In genomic region chr19:4957981-4958380, GRCh38 we compare ENCODE assay signal across 18 cellular contexts. TPM values are rescaled to one million over a fixed set of nuclear protein-coding genes. Genes with fewer than 3 reads are reported as not detected.
DNase-seq lines count a peak whose midpoint lies in the region; ATAC-seq, FAIRE-seq and TF ChIP-seq lines count a peak whose summit lies in the region.
"Had no signal": no experiment of that assay in that cellular context is flagged by ENCODE, and none has a peak within 500 bp of the region (broad histone marks: within the 10 kb centered on the region; RNA-seq: fewer than 3 reads in every experiment).

No MANE protein-coding gene starts in this region.

- H3K9me3 Mint-ChIP-seq in activated naive CD8-positive, alpha-beta T cell treated with anti-CD3 and anti-CD28 coated beads for 36 hours, result no peaks in the 10 kb centered on the region
- H3K9me3 Mint-ChIP-seq in activated naive CD8-positive, alpha-beta T cell treated with anti-CD3 and anti-CD28 coated beads, Interleukin-2, amount 50 U/mL, for 24 hours, result no peaks in the 10 kb centered on the region
- H3K9me3 Mint-ChIP-seq: CD4-positive, alpha-beta memory T cell; H9 had no signal

- H3K36me3 Mint-ChIP-seq in activated naive CD8-positive, alpha-beta T cell treated with anti-CD3 and anti-CD28 coated beads for 36 hours, result peaks cover 50% of the 10 kb centered on the region
- peaks cover 63% of the 10 kb centered on the region for H3K36me3 Mint-ChIP-seq in activated naive CD8-positive, alpha-beta T cell treated with anti-CD3 and anti-CD28 coated beads, Interleukin-2, amount 50 U/mL, for 24 hours (ENCODE audit: low read depth)
- H3K36me3 Mint-ChIP-seq: CD4-positive, alpha-beta memory T cell had no signal

- TF ChIP-seq EP300 in K562 (IDR thresholded peaks at IDR 0.05; ENCODE audit: low read length), result no peak

- intact Hi-C loops in K562 (cut with micrococcal nuclease) (no loop called here), head of caudate nucleus (cut with DNase I) (no loop called here)

- BruUV-seq in K562 (replicated peaks; lab: Mats Ljungman, UMichigan), result no TSS peak

- TF ChIP-seq CTCF in K562 (IDR thresholded peaks at IDR 0.05 in 2 of 3, conservative IDR thresholded peaks at IDR 0.05 in 1 of 3; ENCODE audit: insufficient read depth in 2 of 3, low read depth in 1 of 3, low read length in 3 of 3), result no peak
- TF ChIP-seq CTCF in osteoblast (IDR thresholded peaks at IDR 0.05; ENCODE audit: extremely low read depth, low read depth, low read length), result no peak

- H3K27ac ChIP-seq in K562 (ENCODE audit: extremely low read depth, low read depth, low read length), result no peak overlapping the region
- H3K27ac ChIP-seq in osteoblast (ENCODE audit: low read depth, low read length), result no peak overlapping the region
- H3K27ac ChIP-seq: C4-2B had no signal

- no peak overlapping the region for H2AFZ ChIP-seq in K562 (ENCODE audit: low read depth, low read length)
- H2AFZ ChIP-seq in osteoblast (ENCODE audit: low read length), result no peak overlapping the region

- in situ Hi-C loops in Caki2 (cut with HindIII; ENCODE audit: low pct_unique_long_range_greater_than_20kb, low sequenced_read_pairs), result no loop called here
- in situ Hi-C loops in K562 (cut with MboI), result no loop called here

- TF ChIP-seq RAD21 in K562 (CRISPR knock-in tag; conservative IDR thresholded peaks at IDR 0.05 in 1 of 2, IDR thresholded peaks at IDR 0.05 in 1 of 2), result no peak

- POLR2A ChIA-PET in K562 (lab: Yijun Ruan, JAX), result interaction anchor here (1.1 to 1.4 kb wide), 2 partner anchors 10 to 11 kb away, joined by 3 to 5 read pairs; partner anchors contain the start of gene KDM4B

- DNase-seq in activated naive CD8-positive, alpha-beta T cell treated with anti-CD3 and anti-CD28 coated beads for 36 hours, result no peak
- no peak for DNase-seq in activated naive CD8-positive, alpha-beta T cell treated with anti-CD3 and anti-CD28 coated beads, Interleukin-2, amount 50 U/mL, for 24 hours
- peak; percentile 49 for DNase-seq in Caki2 (ENCODE audit: low read depth)
- DNase-seq in K562 (ENCODE audit: extremely low read depth in 1 of 4, low spot score in 3 of 4), result no peak
- DNase-seq in osteoblast (ENCODE audit: insufficient read length, low spot score, missing footprints), result peak; percentile 22
- no peak for DNase-seq in head of caudate nucleus
- no peak for DNase-seq in cerebellar cortex (ENCODE audit: low spot score)
- DNase-seq: 8988T; CD4-positive, alpha-beta memory T cell; DND-41; GDM1; GOT3; H9 had no signal

- no peak for FAIRE-seq in K562 (lab: Jason Lieb, UNC)
- FAIRE-seq: GM12892, HepG2, HTR-8/SVneo had no signal

- H3K9me1 ChIP-seq in K562 (ENCODE audit: control insufficient read depth, insufficient read depth, low read length), result no peaks in the 10 kb centered on the region

- H3K9me3 ChIP-seq in K562 (replicated peaks; ENCODE audit: control insufficient read depth, insufficient read depth, low read depth, low read length) (no peaks in the 10 kb centered on the region), osteoblast (ENCODE audit: low read depth, low read length) (no peaks in the 10 kb centered on the region)

- CTCF ChIA-PET in K562 (lab: Yijun Ruan, JAX; ENCODE audit: low intra/inter-chr PET ratio), result no interaction called here

- no peaks in the 10 kb centered on the region for H3K27me3 Mint-ChIP-seq in activated naive CD8-positive, alpha-beta T cell treated with anti-CD3 and anti-CD28 coated beads for 36 hours
- H3K27me3 Mint-ChIP-seq in activated naive CD8-positive, alpha-beta T cell treated with anti-CD3 and anti-CD28 coated beads, Interleukin-2, amount 50 U/mL, for 24 hours, result no peaks in the 10 kb centered on the region
- H3K27me3 Mint-ChIP-seq: CD4-positive, alpha-beta memory T cell had no signal

- H4K20me1 ChIP-seq in K562 (replicated peaks; ENCODE audit: control insufficient read depth, insufficient read depth, low read length), result no peaks in the 10 kb centered on the region
- peaks cover 3% of the 10 kb centered on the region for H4K20me1 ChIP-seq in osteoblast (ENCODE audit: insufficient read depth, low read length)

- H3K79me2 ChIP-seq in K562 (ENCODE audit: control insufficient read depth, insufficient read depth, low read length) (no peaks in the 10 kb centered on the region), osteoblast (ENCODE audit: insufficient read depth, low read length) (no peaks in the 10 kb centered on the region)

- no peak overlapping the region for H3K4me3 Mint-ChIP-seq in activated naive CD8-positive, alpha-beta T cell treated with anti-CD3 and anti-CD28 coated beads for 36 hours
- H3K4me3 Mint-ChIP-seq in activated naive CD8-positive, alpha-beta T cell treated with anti-CD3 and anti-CD28 coated beads, Interleukin-2, amount 50 U/mL, for 24 hours, result no peak overlapping the region
- H3K4me3 Mint-ChIP-seq: CD4-positive, alpha-beta memory T cell; H9 had no signal

- WGBS in K562 (ENCODE audit: insufficient coverage, low coverage, missing lambda C conversion rate), result 93% methylated on average over 7 of the region's 8 CpGs

- H3K4me3 ChIP-seq in K562 (no peak overlapping the region), osteoblast (ENCODE audit: insufficient read depth, low read length) (no peak overlapping the region)

- no peak for ATAC-seq in activated naive CD8-positive, alpha-beta T cell treated with anti-CD3 and anti-CD28 coated beads, Interleukin-2, amount 50 U/mL, for 24 hours
- no peak for ATAC-seq in K562
- no peak for ATAC-seq in HG03095 (IDR thresholded peaks at IDR 0.05; ENCODE audit: unreplicated experiment)
- ATAC-seq: HepG2 had no signal

- H3K4me1 Mint-ChIP-seq in activated naive CD8-positive, alpha-beta T cell treated with anti-CD3 and anti-CD28 coated beads for 36 hours, result no peaks in the 10 kb centered on the region
- H3K4me1 Mint-ChIP-seq in activated naive CD8-positive, alpha-beta T cell treated with anti-CD3 and anti-CD28 coated beads, Interleukin-2, amount 50 U/mL, for 24 hours, result no peaks in the 10 kb centered on the region
- H3K4me1 Mint-ChIP-seq: H9 had no signal

- H3K4me2 ChIP-seq in K562 (ENCODE audit: insufficient read depth, low read length), result no peak overlapping the region
- H3K4me2 ChIP-seq in osteoblast (ENCODE audit: insufficient read depth, low read length), result no peak overlapping the region

- peaks cover 76% of the 10 kb centered on the region; the same call in 2 of the 3 replicates for H3K36me3 ChIP-seq in K562 (ENCODE audit: control insufficient read depth, insufficient read depth, low read length)
- H3K36me3 ChIP-seq in osteoblast (ENCODE audit: insufficient read depth, low read length), result peaks cover 51% of the 10 kb centered on the region

- H3K9ac ChIP-seq in K562 (ENCODE audit: insufficient read depth in 1 of 2, low read depth in 2 of 2, low read length in 2 of 2), result peak overlapping the region in 1 of 2 experiments; percentile 52; a peak in 2 of 4 replicates

- H3K4me1 ChIP-seq in K562 (replicated peaks in 1 of 2; ENCODE audit: control insufficient read depth in 2 of 2, insufficient read depth in 2 of 2, low read length in 2 of 2), result peaks cover 0 to 12% of the 10 kb centered on the region in 2 experiments; a peak in 2 of 5 replicates
- H3K4me1 ChIP-seq in osteoblast (ENCODE audit: insufficient read depth, low read length), result no peaks in the 10 kb centered on the region

- H3K27me3 ChIP-seq in K562 (ENCODE audit: control insufficient read depth in 2 of 2, insufficient read depth in 2 of 2, low read length in 2 of 2) (no peaks in the 10 kb centered on the region), osteoblast (ENCODE audit: insufficient read depth, low read length) (no peaks in the 10 kb centered on the region)

- H3K27ac Mint-ChIP-seq in activated naive CD8-positive, alpha-beta T cell treated with anti-CD3 and anti-CD28 coated beads for 36 hours, result peak overlapping the region; percentile 48
- no peak overlapping the region for H3K27ac Mint-ChIP-seq in activated naive CD8-positive, alpha-beta T cell treated with anti-CD3 and anti-CD28 coated beads, Interleukin-2, amount 50 U/mL, for 24 hours
- H3K27ac Mint-ChIP-seq: CD4-positive, alpha-beta memory T cell had no signal

- no peak for TF ChIP-seq POLR2A in K562 (conservative IDR thresholded peaks at IDR 0.05)

RNA-seq across cellular contexts. Expression of gene KDM4B, which starts 10.9 kb away (rescaled TPM):
- total RNA-seq in activated naive CD8-positive, alpha-beta T cell treated with anti-CD3 and anti-CD28 coated beads for 36 hours, result 10 to 100 TPM; 29.4 to 31.3 TPM
- 21.0 and 29.2 TPM in 2 replicates for total RNA-seq in Caki2 (2014; rRNA removed; shearing (Covaris generic); ENCODE audit: low replicate concordance)
- 107 and 202 TPM in 2 replicates for total RNA-seq in K562 (2011; cell fraction: chromatin; rRNA removed; ENCODE audit: low replicate concordance)
- 89.1 and 93.6 TPM in 2 replicates for total RNA-seq in K562 (2011; cell fraction: nucleolus; rRNA removed)
- 45.3 and 67.9 TPM in 2 replicates for total RNA-seq in K562 (2011; cell fraction: nucleoplasm; rRNA removed)
- total RNA-seq in K562 (2014; rRNA removed) (11.0 and 12.0 TPM in 2 replicates), K562 (2014; rRNA removed; fragmentation: Illumina TruSeq; extraction: Trizol) (3.6 and 4.5 TPM in 2 replicates), K562 (2015; rRNA removed; fragmentation: Illumina TruSeq; extraction: Trizol) (7.3 and 7.7 TPM in 2 replicates), K562 (2021) (29.9 TPM in 2 replicates), osteoblast (19.7 and 22.1 TPM in 2 replicates)
- polyA plus RNA-seq in K562 (2011; rRNA removed) (11.2 and 20.3 TPM in 2 replicates), K562 (2014; fragmentation: Illumina TruSeq; extraction: Trizol) (5.1 and 10.5 TPM in 2 replicates), K562 (2014; fragmentation: Nextera tagmentation; extraction: Ambion mirVana) (under 1 TPM; 0.21 to 0.25 TPM), K562 (2014; rRNA removed) (11.5 and 13.7 TPM in 2 replicates)
- polyA plus RNA-seq in K562 (2011; cell fraction: cytosol; rRNA removed), result 10.4 and 17.7 TPM in 2 replicates
- 25.6 and 35.2 TPM in 2 replicates for polyA plus RNA-seq in K562 (2011; cell fraction: nucleus; rRNA removed)
- 16.8 and 24.0 TPM in 2 replicates for polyA plus RNA-seq in K562 (2012)
- polyA minus RNA-seq in K562 (2011; rRNA and poly(A)+ RNA removed), result 10.5 and 14.0 TPM in 2 replicates
- 34.8 and 59.5 TPM in 2 replicates for polyA minus RNA-seq in K562 (2011; cell fraction: cytosol; rRNA and poly(A)+ RNA removed)
- 26.9 and 35.7 TPM in 2 replicates for polyA minus RNA-seq in K562 (2011; cell fraction: nucleus; rRNA and poly(A)+ RNA removed)

RNA-seq across cellular contexts. Expression of gene UHRF1, which starts 48.7 kb away (rescaled TPM):
- 100 to 1,000 TPM; 244 to 245 TPM for total RNA-seq in activated naive CD8-positive, alpha-beta T cell treated with anti-CD3 and anti-CD28 coated beads for 36 hours
- 64.8 and 65.6 TPM in 2 replicates for total RNA-seq in Caki2 (2014; rRNA removed; shearing (Covaris generic); ENCODE audit: low replicate concordance)
- 18.6 and 36.9 TPM in 2 replicates for total RNA-seq in K562 (2011; cell fraction: chromatin; rRNA removed; ENCODE audit: low replicate concordance)
- 23.3 and 25.5 TPM in 2 replicates for total RNA-seq in K562 (2011; cell fraction: nucleolus; rRNA removed)
- total RNA-seq in K562 (2011; cell fraction: nucleoplasm; rRNA removed), result 15.3 and 17.0 TPM in 2 replicates
- 65.5 and 73.3 TPM in 2 replicates for total RNA-seq in K562 (2014; rRNA removed)
- total RNA-seq in K562 (2014; rRNA removed; fragmentation: Illumina TruSeq; extraction: Trizol), result 16.8 and 17.7 TPM in 2 replicates
- 42.3 and 42.6 TPM in 2 replicates for total RNA-seq in K562 (2015; rRNA removed; fragmentation: Illumina TruSeq; extraction: Trizol)
- total RNA-seq in K562 (2021), result 91.4 and 101 TPM in 2 replicates
- polyA plus RNA-seq in K562 (2011; rRNA removed), result 8.7 and 16.7 TPM in 2 replicates
- polyA plus RNA-seq in K562 (2011; cell fraction: cytosol; rRNA removed), result 8.1 and 14.0 TPM in 2 replicates
- 20.9 and 30.2 TPM in 2 replicates for polyA plus RNA-seq in K562 (2011; cell fraction: nucleus; rRNA removed)
- polyA plus RNA-seq in K562 (2012), result 23.4 and 46.2 TPM in 2 replicates
- polyA plus RNA-seq in K562 (2014; fragmentation: Illumina TruSeq; extraction: Trizol), result 30.9 and 49.5 TPM in 2 replicates
- 10 to 100 TPM in 1 of 2 experiments, 1 to 10 TPM in 1; 6.0 to 14.2 TPM for polyA plus RNA-seq in K562 (2014; fragmentation: Nextera tagmentation; extraction: Ambion mirVana)
- polyA plus RNA-seq in K562 (2014; rRNA removed), result 44.0 and 47.4 TPM in 2 replicates
- 8.0 and 10.3 TPM in 2 replicates for polyA minus RNA-seq in K562 (2011; rRNA and poly(A)+ RNA removed)
- 14.2 and 19.1 TPM in 2 replicates for polyA minus RNA-seq in K562 (2011; cell fraction: cytosol; rRNA and poly(A)+ RNA removed)
- polyA minus RNA-seq in K562 (2011; cell fraction: nucleus; rRNA and poly(A)+ RNA removed), result 8.3 and 9.4 TPM in 2 replicates
- total RNA-seq in osteoblast, result 7.4 and 7.6 TPM in 2 replicates

RNA-seq across cellular contexts. Expression of gene ARRDC5, which starts 55.3 kb away (rescaled TPM):
- under 1 TPM in 1 of 2 experiments, not detected in 1; 0.12 TPM for total RNA-seq in activated naive CD8-positive, alpha-beta T cell treated with anti-CD3 and anti-CD28 coated beads for 36 hours
- total RNA-seq in Caki2 (2014; rRNA removed; shearing (Covaris generic); ENCODE audit: low replicate concordance), result not detected in 2 replicates
- total RNA-seq in K562 (2011; cell fraction: chromatin; rRNA removed; ENCODE audit: low replicate concordance), result not detected in 2 replicates
- not detected in 2 replicates for total RNA-seq in K562 (2011; cell fraction: nucleolus; rRNA removed)
- not detected in 2 replicates for total RNA-seq in K562 (2011; cell fraction: nucleoplasm; rRNA removed)
- total RNA-seq in K562 (2014; rRNA removed) (not detected in 2 replicates), K562 (2014; rRNA removed; fragmentation: Illumina TruSeq; extraction: Trizol) (not detected in 2 replicates), K562 (2015; rRNA removed; fragmentation: Illumina TruSeq; extraction: Trizol) (not detected in 2 replicates), K562 (2021) (not detected in 2 replicates), osteoblast (0.29 and 0.36 TPM in 2 replicates)
- polyA plus RNA-seq in K562 (2011; rRNA removed) (not detected in 2 replicates), K562 (2014; fragmentation: Illumina TruSeq; extraction: Trizol) (not detected in 2 replicates), K562 (2014; fragmentation: Nextera tagmentation; extraction: Ambion mirVana) (not detected), K562 (2014; rRNA removed) (not detected in 2 replicates)
- polyA plus RNA-seq in K562 (2011; cell fraction: cytosol; rRNA removed), result not detected in 2 replicates
- polyA plus RNA-seq in K562 (2011; cell fraction: nucleus; rRNA removed), result not detected in 2 replicates
- not detected in 2 replicates for polyA plus RNA-seq in K562 (2012)
- polyA minus RNA-seq in K562 (2011; rRNA and poly(A)+ RNA removed), result not detected in 2 replicates
- polyA minus RNA-seq in K562 (2011; cell fraction: cytosol; rRNA and poly(A)+ RNA removed), result not detected in 2 replicates
- polyA minus RNA-seq in K562 (2011; cell fraction: nucleus; rRNA and poly(A)+ RNA removed), result not detected in 2 replicates
- total RNA-seq: H9, HepG2 had no signal
- polyA plus RNA-seq: HepG2 had no signal

Comparison
In these comparisons a context has a peak if more than half of its experiments do, and no peak if none do; other contexts are left out.
1. DNase-seq: peak in Caki2 (single experiment) and osteoblast (single experiment); none in activated naive CD8-positive, alpha-beta T cell treated with anti-CD3 and anti-CD28 coated beads for 36 hours (single experiment), activated naive CD8-positive, alpha-beta T cell treated with anti-CD3 and anti-CD28 coated beads, Interleukin-2, amount 50 U/mL, for 24 hours (single experiment), K562 (0 of 4), head of caudate nucleus (0 of 42) and cerebellar cortex (single experiment).